ENCODE assay signal across 8 cellular contexts in genomic region chr5:170623576-170624181, GRCh38.
DNase-seq lines count a peak whose midpoint lies in the region; ATAC-seq and TF ChIP-seq lines count a peak whose summit lies in the region.

No MANE protein-coding gene starts in this region.

- no peaks in the 10 kb centered on the region for H3K9me3 Mint-ChIP-seq in Caco-2 (ENCODE audit: unreplicated experiment)

- no peaks in the 10 kb centered on the region for H3K9me3 ChIP-seq in Caco-2
- H3K9me3 ChIP-seq in SJCRH30 (replicated peaks): no peaks in the 10 kb centered on the region
- H3K9me3 ChIP-seq in psoas muscle: no peaks in the 10 kb centered on the region

- WGBS in psoas muscle, 3 donors: 51 to 59% (median 57%) methylated on average over 16 of the region's 16 CpGs

- no TSS peak for BruUV-seq in Caco-2 (replicated peaks; lab: Mats Ljungman, UMichigan)

- ATAC-seq in psoas muscle: no peak
- no peak for ATAC-seq in HG02852 (IDR thresholded peaks at IDR 0.05; ENCODE audit: unreplicated experiment)
- ATAC-seq in GM18870 (IDR thresholded peaks at IDR 0.05; ENCODE audit: unreplicated experiment): no peak

- no peaks in the 10 kb centered on the region for H3K4me1 Mint-ChIP-seq in Caco-2 (ENCODE audit: low read depth, unreplicated experiment)

- H3K27ac Mint-ChIP-seq in Caco-2 (ENCODE audit: unreplicated experiment): no peak overlapping the region

- H3K27me3 ChIP-seq in Caco-2 (replicated peaks; ENCODE audit: control insufficient read depth, insufficient read depth, low read length) (no peaks in the 10 kb centered on the region; the same call in none of the 2 replicates), SJCRH30 (no peaks in the 10 kb centered on the region), psoas muscle (ENCODE audit: insufficient read depth in 3 of 3, low read length in 2 of 3) (peaks cover 0 to 6% (median 0%) of the 10 kb centered on the region in 3 donors)

- H3K27ac ChIP-seq in SJCRH30: no peak overlapping the region
- H3K27ac ChIP-seq in psoas muscle: no peak overlapping the region

- H3K36me3 ChIP-seq in Caco-2 (ENCODE audit: control insufficient read depth, insufficient read depth, low read length): no peaks in the 10 kb centered on the region
- no peaks in the 10 kb centered on the region for H3K36me3 ChIP-seq in SJCRH30
- no peaks in the 10 kb centered on the region for H3K36me3 ChIP-seq in psoas muscle (ENCODE audit: insufficient read depth in 1 of 2, low read depth in 1 of 2)

- H3K4me1 ChIP-seq in Caco-2: no peaks in the 10 kb centered on the region
- H3K4me1 ChIP-seq in SJCRH30: no peaks in the 10 kb centered on the region
- H3K4me1 ChIP-seq in psoas muscle: no peaks in the 10 kb centered on the region

- H3K36me3 Mint-ChIP-seq in Caco-2 (ENCODE audit: insufficient read depth, unreplicated experiment): no peaks in the 10 kb centered on the region

- POLR2A ChIA-PET in Caco-2 (lab: Charles Lee): no interaction called here

- intact Hi-C loops in Caco-2 (cut with micrococcal nuclease; ENCODE audit: unreplicated experiment): loop anchor here (1.0 kb wide), 2 partner anchors 144 to 188 kb away; no protein-coding TSS in a partner anchor
- intact Hi-C loops in psoas muscle (cut with DNase I): loop anchor here in 1 of 2 donors (2.0 kb wide), 1 partner anchor 189 kb away; no protein-coding TSS in a partner anchor

- H3K4me3 ChIP-seq in Caco-2 (ENCODE audit: low read depth, low read length) (no peak overlapping the region), HFF-Myc (replicated peaks; ENCODE audit: low read depth, low read length) (no peak overlapping the region), SJCRH30 (no peak overlapping the region), psoas muscle (no peak overlapping the region)

- TF ChIP-seq CTCF in Caco-2 (IDR thresholded peaks at IDR 0.05; ENCODE audit: insufficient read depth in 1 of 2, low read depth in 1 of 2, low read length in 1 of 2, severe bottlenecking in 1 of 2, unreplicated experiment in 1 of 2) (peak; percentile 69 to 87), HFF-Myc (IDR thresholded peaks at IDR 0.05; ENCODE audit: low read depth, low read length, missing control alignments) (peak; percentile 69), psoas muscle (IDR thresholded peaks at IDR 0.05) (peak; percentile 38)

- CTCF ChIA-PET in Caco-2 (lab: Charles Lee): no interaction called here

- H3K4me3 Mint-ChIP-seq in Caco-2 (ENCODE audit: unreplicated experiment): no peak overlapping the region

- DNase-seq in Caco-2 (peak in 1 of 2 experiments; percentile 63), HFF-Myc (ENCODE audit: extremely low read depth, low read depth) (no peak), SJCRH30 (peak; percentile 46 to 68), fibroblast of gingiva (ENCODE audit: low read depth) (peak; percentile 38), psoas muscle (no peak), COLO829 (ENCODE audit: low spot score) (no peak)

- H3K27me3 Mint-ChIP-seq in Caco-2 (ENCODE audit: insufficient read depth, unreplicated experiment): peaks cover 10% of the 10 kb centered on the region

Comparison
In these comparisons a context has a peak if more than half of its experiments do, and no peak if none do; other contexts are left out.
1. DNase-seq: peak in SJCRH30 (2 of 2) and fibroblast of gingiva (single experiment); none in HFF-Myc (single experiment), psoas muscle (0 of 2) and COLO829 (single experiment).
2. Peak in every context shown above with its lines, with median percentiles within 50 percentile points of each other: CTCF ChIP-seq.